1 cellular context compared by ENCODE assay signal in the genomic region with DNA sequence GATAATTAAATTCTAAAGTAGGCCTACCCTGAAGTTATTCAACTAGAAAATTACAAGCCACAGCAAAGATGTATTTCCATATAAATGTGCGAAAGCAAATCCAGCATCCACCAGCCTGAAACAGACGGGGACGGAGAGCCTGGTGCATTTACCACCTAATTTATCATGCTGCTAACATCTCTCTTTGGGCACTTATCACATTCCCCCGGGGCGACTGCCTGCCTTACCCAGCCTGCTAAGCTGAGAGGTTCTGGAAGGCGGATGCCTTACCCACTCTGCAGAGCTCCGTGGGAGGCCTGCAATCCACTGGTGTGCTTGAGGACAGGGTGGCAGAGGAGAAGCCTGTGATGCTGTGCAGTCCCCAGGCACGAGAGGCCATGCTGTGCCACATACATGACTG.
TF ChIP-seq lines count a peak whose summit lies in the region.

No MANE protein-coding gene starts in this region.

TF ChIP-seq in H1, 55 proteins besides CTCF, POLR2A, EP300 and RAD21:
- TF ChIP-seq CBX8 (IDR thresholded peaks at IDR 0.05; ENCODE audit: borderline replicate concordance, low read depth, low read length): no peak
- TF ChIP-seq BACH1 (IDR thresholded peaks at IDR 0.05; ENCODE audit: low read length): no peak
- no peak for TF ChIP-seq HDAC2 (IDR thresholded peaks at IDR 0.05; ENCODE audit: borderline replicate concordance in 1 of 2, low read depth in 2 of 2, low read length in 2 of 2)
- TF ChIP-seq GTF2F1 (IDR thresholded peaks at IDR 0.05; ENCODE audit: borderline replicate concordance, low read depth, low read length): no peak
- TF ChIP-seq CREB1 (IDR thresholded peaks at IDR 0.05): no peak
- no peak for TF ChIP-seq RBBP5 (IDR thresholded peaks at IDR 0.05; ENCODE audit: borderline replicate concordance, low read depth, low read length)
- no peak for TF ChIP-seq SP1 (IDR thresholded peaks at IDR 0.05; ENCODE audit: low read depth, low read length)
- TF ChIP-seq SRF (IDR thresholded peaks at IDR 0.05; ENCODE audit: low read depth, low read length): no peak
- no peak for TF ChIP-seq KDM1A (IDR thresholded peaks at IDR 0.05; ENCODE audit: borderline replicate concordance, low read length)
- TF ChIP-seq TAF1 (IDR thresholded peaks at IDR 0.05; ENCODE audit: low read depth, low read length): no peak
- TF ChIP-seq CBX5 (IDR thresholded peaks at IDR 0.05; ENCODE audit: low read depth, low read length): no peak
- TF ChIP-seq JUN (IDR thresholded peaks at IDR 0.05; ENCODE audit: low read depth, low read length): no peak
- TF ChIP-seq TBP (IDR thresholded peaks at IDR 0.05; ENCODE audit: low read depth, low read length): no peak
- TF ChIP-seq SIRT6 (IDR thresholded peaks at IDR 0.05; ENCODE audit: low read length): no peak
- TF ChIP-seq, protein P1, sequence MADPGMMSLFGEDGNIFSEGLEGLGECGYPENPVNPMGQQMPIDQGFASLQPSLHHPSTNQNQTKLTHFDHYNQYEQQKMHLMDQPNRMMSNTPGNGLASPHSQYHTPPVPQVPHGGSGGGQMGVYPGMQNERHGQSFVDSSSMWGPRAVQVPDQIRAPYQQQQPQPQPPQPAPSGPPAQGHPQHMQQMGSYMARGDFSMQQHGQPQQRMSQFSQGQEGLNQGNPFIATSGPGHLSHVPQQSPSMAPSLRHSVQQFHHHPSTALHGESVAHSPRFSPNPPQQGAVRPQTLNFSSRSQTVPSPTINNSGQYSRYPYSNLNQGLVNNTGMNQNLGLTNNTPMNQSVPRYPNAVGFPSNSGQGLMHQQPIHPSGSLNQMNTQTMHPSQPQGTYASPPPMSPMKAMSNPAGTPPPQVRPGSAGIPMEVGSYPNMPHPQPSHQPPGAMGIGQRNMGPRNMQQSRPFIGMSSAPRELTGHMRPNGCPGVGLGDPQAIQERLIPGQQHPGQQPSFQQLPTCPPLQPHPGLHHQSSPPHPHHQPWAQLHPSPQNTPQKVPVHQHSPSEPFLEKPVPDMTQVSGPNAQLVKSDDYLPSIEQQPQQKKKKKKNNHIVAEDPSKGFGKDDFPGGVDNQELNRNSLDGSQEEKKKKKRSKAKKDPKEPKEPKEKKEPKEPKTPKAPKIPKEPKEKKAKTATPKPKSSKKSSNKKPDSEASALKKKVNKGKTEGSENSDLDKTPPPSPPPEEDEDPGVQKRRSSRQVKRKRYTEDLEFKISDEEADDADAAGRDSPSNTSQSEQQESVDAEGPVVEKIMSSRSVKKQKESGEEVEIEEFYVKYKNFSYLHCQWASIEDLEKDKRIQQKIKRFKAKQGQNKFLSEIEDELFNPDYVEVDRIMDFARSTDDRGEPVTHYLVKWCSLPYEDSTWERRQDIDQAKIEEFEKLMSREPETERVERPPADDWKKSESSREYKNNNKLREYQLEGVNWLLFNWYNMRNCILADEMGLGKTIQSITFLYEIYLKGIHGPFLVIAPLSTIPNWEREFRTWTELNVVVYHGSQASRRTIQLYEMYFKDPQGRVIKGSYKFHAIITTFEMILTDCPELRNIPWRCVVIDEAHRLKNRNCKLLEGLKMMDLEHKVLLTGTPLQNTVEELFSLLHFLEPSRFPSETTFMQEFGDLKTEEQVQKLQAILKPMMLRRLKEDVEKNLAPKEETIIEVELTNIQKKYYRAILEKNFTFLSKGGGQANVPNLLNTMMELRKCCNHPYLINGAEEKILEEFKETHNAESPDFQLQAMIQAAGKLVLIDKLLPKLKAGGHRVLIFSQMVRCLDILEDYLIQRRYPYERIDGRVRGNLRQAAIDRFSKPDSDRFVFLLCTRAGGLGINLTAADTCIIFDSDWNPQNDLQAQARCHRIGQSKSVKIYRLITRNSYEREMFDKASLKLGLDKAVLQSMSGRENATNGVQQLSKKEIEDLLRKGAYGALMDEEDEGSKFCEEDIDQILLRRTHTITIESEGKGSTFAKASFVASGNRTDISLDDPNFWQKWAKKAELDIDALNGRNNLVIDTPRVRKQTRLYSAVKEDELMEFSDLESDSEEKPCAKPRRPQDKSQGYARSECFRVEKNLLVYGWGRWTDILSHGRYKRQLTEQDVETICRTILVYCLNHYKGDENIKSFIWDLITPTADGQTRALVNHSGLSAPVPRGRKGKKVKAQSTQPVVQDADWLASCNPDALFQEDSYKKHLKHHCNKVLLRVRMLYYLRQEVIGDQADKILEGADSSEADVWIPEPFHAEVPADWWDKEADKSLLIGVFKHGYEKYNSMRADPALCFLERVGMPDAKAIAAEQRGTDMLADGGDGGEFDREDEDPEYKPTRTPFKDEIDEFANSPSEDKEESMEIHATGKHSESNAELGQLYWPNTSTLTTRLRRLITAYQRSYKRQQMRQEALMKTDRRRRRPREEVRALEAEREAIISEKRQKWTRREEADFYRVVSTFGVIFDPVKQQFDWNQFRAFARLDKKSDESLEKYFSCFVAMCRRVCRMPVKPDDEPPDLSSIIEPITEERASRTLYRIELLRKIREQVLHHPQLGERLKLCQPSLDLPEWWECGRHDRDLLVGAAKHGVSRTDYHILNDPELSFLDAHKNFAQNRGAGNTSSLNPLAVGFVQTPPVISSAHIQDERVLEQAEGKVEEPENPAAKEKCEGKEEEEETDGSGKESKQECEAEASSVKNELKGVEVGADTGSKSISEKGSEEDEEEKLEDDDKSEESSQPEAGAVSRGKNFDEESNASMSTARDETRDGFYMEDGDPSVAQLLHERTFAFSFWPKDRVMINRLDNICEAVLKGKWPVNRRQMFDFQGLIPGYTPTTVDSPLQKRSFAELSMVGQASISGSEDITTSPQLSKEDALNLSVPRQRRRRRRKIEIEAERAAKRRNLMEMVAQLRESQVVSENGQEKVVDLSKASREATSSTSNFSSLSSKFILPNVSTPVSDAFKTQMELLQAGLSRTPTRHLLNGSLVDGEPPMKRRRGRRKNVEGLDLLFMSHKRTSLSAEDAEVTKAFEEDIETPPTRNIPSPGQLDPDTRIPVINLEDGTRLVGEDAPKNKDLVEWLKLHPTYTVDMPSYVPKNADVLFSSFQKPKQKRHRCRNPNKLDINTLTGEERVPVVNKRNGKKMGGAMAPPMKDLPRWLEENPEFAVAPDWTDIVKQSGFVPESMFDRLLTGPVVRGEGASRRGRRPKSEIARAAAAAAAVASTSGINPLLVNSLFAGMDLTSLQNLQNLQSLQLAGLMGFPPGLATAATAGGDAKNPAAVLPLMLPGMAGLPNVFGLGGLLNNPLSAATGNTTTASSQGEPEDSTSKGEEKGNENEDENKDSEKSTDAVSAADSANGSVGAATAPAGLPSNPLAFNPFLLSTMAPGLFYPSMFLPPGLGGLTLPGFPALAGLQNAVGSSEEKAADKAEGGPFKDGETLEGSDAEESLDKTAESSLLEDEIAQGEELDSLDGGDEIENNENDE (IDR thresholded peaks at IDR 0.05; ENCODE audit: insufficient replicate concordance, low read length): no peak
- no peak for TF ChIP-seq SP2 (IDR thresholded peaks at IDR 0.05; ENCODE audit: low read length)
- no peak for TF ChIP-seq RFX5 (IDR thresholded peaks at IDR 0.05; ENCODE audit: borderline replicate concordance, low read depth, low read length)
- no peak for TF ChIP-seq SP4 (IDR thresholded peaks at IDR 0.05; ENCODE audit: low read length)
- TF ChIP-seq JUND (IDR thresholded peaks at IDR 0.05; ENCODE audit: low read length): no peak
- no peak for TF ChIP-seq RXRA (IDR thresholded peaks at IDR 0.05; ENCODE audit: insufficient read depth, low read depth, low read length)
